ENCODE assay signal across 2 cellular contexts in the genomic region with DNA sequence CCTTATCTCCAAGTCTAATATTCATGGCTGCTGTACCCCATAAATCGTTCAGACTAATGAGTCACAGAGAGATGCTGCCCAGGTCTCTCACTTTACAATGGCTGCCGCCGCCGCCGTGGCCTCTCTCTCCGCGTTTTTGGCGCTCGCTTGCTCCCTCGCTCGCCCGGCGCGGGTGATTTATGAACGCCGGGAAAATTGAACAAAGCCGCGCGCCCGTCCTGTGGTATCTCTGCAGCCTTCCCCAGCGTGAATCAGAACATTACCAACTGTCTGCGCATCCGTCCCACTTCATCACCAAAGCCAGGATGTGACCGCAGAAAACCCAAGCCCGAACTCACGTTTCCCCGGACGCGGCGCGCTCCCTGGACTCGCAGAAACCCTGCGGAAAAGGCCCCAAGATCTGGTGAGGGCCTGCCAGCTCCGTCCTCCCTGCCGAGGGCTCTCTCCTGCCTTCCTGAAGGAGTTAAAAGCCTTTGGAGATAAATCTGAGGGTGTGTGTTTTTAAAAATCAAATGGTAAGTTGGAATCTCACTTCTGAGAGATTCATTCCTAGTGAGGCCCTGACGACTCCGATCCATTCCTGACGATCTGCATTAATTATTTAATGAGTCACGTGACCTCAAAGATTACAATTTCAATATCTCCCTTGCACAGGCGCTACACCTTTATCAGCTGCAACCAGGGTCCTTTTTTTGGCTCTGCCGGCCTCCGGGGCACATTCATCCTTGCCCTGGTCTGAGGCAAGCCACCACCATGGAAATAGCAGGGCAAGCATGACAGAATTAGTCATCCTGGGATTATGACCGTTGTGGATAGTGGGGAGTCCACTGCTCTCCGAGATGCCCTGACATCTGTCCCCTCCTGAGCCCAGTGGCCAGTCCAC.
TF ChIP-seq lines count a peak whose summit lies in the region.

No MANE protein-coding gene starts in this region.

TF ChIP-seq in WTC11, 78 proteins besides CTCF, POLR2A, EP300 and RAD21 (continued from another document):
- TF ChIP-seq, protein P1, sequence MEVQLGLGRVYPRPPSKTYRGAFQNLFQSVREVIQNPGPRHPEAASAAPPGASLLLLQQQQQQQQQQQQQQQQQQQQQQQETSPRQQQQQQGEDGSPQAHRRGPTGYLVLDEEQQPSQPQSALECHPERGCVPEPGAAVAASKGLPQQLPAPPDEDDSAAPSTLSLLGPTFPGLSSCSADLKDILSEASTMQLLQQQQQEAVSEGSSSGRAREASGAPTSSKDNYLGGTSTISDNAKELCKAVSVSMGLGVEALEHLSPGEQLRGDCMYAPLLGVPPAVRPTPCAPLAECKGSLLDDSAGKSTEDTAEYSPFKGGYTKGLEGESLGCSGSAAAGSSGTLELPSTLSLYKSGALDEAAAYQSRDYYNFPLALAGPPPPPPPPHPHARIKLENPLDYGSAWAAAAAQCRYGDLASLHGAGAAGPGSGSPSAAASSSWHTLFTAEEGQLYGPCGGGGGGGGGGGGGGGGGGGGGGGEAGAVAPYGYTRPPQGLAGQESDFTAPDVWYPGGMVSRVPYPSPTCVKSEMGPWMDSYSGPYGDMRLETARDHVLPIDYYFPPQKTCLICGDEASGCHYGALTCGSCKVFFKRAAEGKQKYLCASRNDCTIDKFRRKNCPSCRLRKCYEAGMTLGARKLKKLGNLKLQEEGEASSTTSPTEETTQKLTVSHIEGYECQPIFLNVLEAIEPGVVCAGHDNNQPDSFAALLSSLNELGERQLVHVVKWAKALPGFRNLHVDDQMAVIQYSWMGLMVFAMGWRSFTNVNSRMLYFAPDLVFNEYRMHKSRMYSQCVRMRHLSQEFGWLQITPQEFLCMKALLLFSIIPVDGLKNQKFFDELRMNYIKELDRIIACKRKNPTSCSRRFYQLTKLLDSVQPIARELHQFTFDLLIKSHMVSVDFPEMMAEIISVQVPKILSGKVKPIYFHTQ (CRISPR knock-in tag; IDR thresholded peaks at IDR 0.05), result no peak
- TF ChIP-seq, protein P2, sequence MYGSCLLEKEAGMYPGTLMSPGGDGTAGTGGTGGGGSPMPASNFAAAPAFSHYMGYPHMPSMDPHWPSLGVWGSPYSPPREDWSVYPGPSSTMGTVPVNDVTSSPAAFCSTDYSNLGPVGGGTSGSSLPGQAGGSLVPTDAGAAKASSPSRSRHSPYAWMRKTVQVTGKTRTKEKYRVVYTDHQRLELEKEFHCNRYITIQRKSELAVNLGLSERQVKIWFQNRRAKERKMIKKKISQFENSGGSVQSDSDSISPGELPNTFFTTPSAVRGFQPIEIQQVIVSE (CRISPR knock-in tag; IDR thresholded peaks at IDR 0.05; ENCODE audit: borderline replicate concordance), result no peak
- no peak for TF ChIP-seq ELF4 (CRISPR knock-in tag; IDR thresholded peaks at IDR 0.05; ENCODE audit: low read depth)
- TF ChIP-seq, protein P3, sequence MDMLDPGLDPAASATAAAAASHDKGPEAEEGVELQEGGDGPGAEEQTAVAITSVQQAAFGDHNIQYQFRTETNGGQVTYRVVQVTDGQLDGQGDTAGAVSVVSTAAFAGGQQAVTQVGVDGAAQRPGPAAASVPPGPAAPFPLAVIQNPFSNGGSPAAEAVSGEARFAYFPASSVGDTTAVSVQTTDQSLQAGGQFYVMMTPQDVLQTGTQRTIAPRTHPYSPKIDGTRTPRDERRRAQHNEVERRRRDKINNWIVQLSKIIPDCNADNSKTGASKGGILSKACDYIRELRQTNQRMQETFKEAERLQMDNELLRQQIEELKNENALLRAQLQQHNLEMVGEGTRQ (CRISPR knock-in tag; IDR thresholded peaks at IDR 0.05), result peak; percentile 51
TF ChIP-seq in WTC11: peak in this region for 1.

TF ChIP-seq in neural cell, 6 proteins besides CTCF, POLR2A, EP300 and RAD21 (continued from another document):
- TF ChIP-seq, protein P4, sequence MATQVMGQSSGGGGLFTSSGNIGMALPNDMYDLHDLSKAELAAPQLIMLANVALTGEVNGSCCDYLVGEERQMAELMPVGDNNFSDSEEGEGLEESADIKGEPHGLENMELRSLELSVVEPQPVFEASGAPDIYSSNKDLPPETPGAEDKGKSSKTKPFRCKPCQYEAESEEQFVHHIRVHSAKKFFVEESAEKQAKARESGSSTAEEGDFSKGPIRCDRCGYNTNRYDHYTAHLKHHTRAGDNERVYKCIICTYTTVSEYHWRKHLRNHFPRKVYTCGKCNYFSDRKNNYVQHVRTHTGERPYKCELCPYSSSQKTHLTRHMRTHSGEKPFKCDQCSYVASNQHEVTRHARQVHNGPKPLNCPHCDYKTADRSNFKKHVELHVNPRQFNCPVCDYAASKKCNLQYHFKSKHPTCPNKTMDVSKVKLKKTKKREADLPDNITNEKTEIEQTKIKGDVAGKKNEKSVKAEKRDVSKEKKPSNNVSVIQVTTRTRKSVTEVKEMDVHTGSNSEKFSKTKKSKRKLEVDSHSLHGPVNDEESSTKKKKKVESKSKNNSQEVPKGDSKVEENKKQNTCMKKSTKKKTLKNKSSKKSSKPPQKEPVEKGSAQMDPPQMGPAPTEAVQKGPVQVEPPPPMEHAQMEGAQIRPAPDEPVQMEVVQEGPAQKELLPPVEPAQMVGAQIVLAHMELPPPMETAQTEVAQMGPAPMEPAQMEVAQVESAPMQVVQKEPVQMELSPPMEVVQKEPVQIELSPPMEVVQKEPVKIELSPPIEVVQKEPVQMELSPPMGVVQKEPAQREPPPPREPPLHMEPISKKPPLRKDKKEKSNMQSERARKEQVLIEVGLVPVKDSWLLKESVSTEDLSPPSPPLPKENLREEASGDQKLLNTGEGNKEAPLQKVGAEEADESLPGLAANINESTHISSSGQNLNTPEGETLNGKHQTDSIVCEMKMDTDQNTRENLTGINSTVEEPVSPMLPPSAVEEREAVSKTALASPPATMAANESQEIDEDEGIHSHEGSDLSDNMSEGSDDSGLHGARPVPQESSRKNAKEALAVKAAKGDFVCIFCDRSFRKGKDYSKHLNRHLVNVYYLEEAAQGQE (IDR thresholded peaks at IDR 0.05; ENCODE audit: borderline replicate concordance), result no peak
TF ChIP-seq in neural cell: peak in this region for 1.
